Comparison of ENCODE assay signal across 2 cellular contexts in the genomic region with DNA sequence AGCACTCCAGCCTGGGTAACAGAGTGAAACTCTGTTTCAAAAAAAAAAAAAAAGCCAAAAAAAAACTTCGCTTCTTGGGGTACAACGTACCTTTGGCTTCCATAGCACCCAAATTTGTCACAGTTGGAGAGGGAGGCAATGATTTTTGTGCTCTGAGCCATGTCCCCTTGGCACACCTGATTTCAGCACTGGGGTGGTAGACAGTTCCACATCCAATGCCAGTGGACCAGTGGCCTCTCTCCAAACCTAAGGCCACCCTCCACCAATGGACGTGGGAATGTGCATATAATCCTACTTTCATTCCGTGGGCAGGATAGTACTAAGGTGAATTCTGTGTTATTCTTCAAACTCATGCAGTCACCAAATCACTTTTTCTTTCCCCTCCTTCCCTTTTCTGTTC.
A peak's percentile ranks its signal among the peaks of the same experiment; 100 is the strongest.
TF ChIP-seq lines count a peak whose summit lies in the region.

No MANE protein-coding gene starts in this region.

TF ChIP-seq in HepG2, 621 proteins besides CTCF, POLR2A, EP300 and RAD21:
- TF ChIP-seq ZNF343 (CRISPR knock-in tag; IDR thresholded peaks at IDR 0.05), result no peak
- TF ChIP-seq, protein P1, sequence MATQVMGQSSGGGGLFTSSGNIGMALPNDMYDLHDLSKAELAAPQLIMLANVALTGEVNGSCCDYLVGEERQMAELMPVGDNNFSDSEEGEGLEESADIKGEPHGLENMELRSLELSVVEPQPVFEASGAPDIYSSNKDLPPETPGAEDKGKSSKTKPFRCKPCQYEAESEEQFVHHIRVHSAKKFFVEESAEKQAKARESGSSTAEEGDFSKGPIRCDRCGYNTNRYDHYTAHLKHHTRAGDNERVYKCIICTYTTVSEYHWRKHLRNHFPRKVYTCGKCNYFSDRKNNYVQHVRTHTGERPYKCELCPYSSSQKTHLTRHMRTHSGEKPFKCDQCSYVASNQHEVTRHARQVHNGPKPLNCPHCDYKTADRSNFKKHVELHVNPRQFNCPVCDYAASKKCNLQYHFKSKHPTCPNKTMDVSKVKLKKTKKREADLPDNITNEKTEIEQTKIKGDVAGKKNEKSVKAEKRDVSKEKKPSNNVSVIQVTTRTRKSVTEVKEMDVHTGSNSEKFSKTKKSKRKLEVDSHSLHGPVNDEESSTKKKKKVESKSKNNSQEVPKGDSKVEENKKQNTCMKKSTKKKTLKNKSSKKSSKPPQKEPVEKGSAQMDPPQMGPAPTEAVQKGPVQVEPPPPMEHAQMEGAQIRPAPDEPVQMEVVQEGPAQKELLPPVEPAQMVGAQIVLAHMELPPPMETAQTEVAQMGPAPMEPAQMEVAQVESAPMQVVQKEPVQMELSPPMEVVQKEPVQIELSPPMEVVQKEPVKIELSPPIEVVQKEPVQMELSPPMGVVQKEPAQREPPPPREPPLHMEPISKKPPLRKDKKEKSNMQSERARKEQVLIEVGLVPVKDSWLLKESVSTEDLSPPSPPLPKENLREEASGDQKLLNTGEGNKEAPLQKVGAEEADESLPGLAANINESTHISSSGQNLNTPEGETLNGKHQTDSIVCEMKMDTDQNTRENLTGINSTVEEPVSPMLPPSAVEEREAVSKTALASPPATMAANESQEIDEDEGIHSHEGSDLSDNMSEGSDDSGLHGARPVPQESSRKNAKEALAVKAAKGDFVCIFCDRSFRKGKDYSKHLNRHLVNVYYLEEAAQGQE (IDR thresholded peaks at IDR 0.05; ENCODE audit: borderline replicate concordance in 1 of 2, low read depth in 1 of 2, low read length in 2 of 2), result peak; percentile 20 to 85

TF ChIP-seq in HEK293, 187 proteins besides CTCF, POLR2A, EP300 and RAD21:
- TF ChIP-seq ZNF10 (tag by site-specific recombination; IDR thresholded peaks at IDR 0.05) (no peak), OVOL3 (tag by site-specific recombination; IDR thresholded peaks at IDR 0.05) (no peak), ZNF391 (tag by site-specific recombination; IDR thresholded peaks at IDR 0.05; ENCODE audit: borderline replicate concordance, low read depth) (no peak), ZNF610 (tag by site-specific recombination; IDR thresholded peaks at IDR 0.05; ENCODE audit: borderline replicate concordance) (no peak)
- TF ChIP-seq, protein P2, sequence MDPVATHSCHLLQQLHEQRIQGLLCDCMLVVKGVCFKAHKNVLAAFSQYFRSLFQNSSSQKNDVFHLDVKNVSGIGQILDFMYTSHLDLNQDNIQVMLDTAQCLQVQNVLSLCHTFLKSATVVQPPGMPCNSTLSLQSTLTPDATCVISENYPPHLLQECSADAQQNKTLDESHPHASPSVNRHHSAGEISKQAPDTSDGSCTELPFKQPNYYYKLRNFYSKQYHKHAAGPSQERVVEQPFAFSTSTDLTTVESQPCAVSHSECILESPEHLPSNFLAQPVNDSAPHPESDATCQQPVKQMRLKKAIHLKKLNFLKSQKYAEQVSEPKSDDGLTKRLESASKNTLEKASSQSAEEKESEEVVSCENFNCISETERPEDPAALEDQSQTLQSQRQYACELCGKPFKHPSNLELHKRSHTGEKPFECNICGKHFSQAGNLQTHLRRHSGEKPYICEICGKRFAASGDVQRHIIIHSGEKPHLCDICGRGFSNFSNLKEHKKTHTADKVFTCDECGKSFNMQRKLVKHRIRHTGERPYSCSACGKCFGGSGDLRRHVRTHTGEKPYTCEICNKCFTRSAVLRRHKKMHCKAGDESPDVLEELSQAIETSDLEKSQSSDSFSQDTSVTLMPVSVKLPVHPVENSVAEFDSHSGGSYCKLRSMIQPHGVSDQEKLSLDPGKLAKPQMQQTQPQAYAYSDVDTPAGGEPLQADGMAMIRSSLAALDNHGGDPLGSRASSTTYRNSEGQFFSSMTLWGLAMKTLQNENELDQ (tag by site-specific recombination; IDR thresholded peaks at IDR 0.05; ENCODE audit: low read depth), result no peak
- TF ChIP-seq, protein P1 (tag by site-specific recombination; IDR thresholded peaks at IDR 0.05), result peak; percentile 45
